1 cellular context compared by ENCODE assay signal in the genomic region with DNA sequence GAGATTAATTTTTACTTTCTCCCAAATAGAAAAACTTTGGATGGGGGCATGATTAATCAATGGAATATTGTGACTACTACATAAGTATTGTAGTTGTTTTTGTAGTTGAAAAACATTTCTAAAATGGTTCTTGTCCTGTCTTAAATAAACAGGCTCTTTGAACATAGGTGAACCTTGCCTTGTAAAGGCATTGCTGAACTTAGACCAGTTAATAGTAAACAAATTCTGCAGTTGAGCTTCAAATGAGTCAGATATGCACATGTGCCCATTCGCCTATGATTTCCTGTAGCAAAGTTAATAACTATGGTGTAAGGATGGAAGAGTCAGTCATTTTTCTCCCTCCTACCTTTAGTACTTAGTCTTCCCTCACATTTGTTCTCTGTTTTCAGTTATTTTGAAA.
TF ChIP-seq lines count a peak whose summit lies in the region.

No MANE protein-coding gene starts in this region.

TF ChIP-seq in HepG2, 621 proteins besides CTCF, POLR2A, EP300 and RAD21 (continued from another document and continues in another):
- TF ChIP-seq, protein P1, sequence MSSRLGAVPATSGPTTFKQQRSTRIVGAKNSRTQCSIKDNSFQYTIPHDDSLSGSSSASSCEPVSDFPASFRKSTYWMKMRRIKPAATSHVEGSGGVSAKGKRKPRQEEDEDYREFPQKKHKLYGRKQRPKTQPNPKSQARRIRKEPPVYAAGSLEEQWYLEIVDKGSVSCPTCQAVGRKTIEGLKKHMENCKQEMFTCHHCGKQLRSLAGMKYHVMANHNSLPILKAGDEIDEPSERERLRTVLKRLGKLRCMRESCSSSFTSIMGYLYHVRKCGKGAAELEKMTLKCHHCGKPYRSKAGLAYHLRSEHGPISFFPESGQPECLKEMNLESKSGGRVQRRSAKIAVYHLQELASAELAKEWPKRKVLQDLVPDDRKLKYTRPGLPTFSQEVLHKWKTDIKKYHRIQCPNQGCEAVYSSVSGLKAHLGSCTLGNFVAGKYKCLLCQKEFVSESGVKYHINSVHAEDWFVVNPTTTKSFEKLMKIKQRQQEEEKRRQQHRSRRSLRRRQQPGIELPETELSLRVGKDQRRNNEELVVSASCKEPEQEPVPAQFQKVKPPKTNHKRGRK (CRISPR knock-in tag; IDR thresholded peaks at IDR 0.05) = no peak
- no peak for TF ChIP-seq SNAI1 (CRISPR knock-in tag; IDR thresholded peaks at IDR 0.05; ENCODE audit: borderline replicate concordance)
- TF ChIP-seq NONO (IDR thresholded peaks at IDR 0.05) = no peak
- no peak for TF ChIP-seq NONO (CRISPR knock-in tag; conservative IDR thresholded peaks at IDR 0.05)
- TF ChIP-seq ZBTB7B (CRISPR knock-in tag; IDR thresholded peaks at IDR 0.05) = no peak
- TF ChIP-seq ZNF44 (CRISPR knock-in tag; IDR thresholded peaks at IDR 0.05) = no peak
- TF ChIP-seq ZNF703 (CRISPR knock-in tag; IDR thresholded peaks at IDR 0.05; ENCODE audit: borderline replicate concordance) = no peak
- TF ChIP-seq SCMH1 (CRISPR knock-in tag; IDR thresholded peaks at IDR 0.05; ENCODE audit: borderline replicate concordance) = no peak
- TF ChIP-seq NCOR1 (IDR thresholded peaks at IDR 0.05; ENCODE audit: borderline replicate concordance, low read length) = no peak; the same call in 1 of the 2 replicates
- TF ChIP-seq MBNL3 (CRISPR knock-in tag; conservative IDR thresholded peaks at IDR 0.05) = no peak
- TF ChIP-seq, protein P2, sequence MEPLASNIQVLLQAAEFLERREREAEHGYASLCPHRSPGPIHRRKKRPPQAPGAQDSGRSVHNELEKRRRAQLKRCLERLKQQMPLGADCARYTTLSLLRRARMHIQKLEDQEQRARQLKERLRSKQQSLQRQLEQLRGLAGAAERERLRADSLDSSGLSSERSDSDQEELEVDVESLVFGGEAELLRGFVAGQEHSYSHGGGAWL (CRISPR knock-in tag; IDR thresholded peaks at IDR 0.05) = no peak
- no peak for TF ChIP-seq HNRNPK (IDR thresholded peaks at IDR 0.05; ENCODE audit: low read depth, low read length, poor library complexity, severe bottlenecking)
- no peak for TF ChIP-seq HNRNPLL (IDR thresholded peaks at IDR 0.05; ENCODE audit: low read depth, low read length, poor library complexity, severe bottlenecking)
- TF ChIP-seq, protein P3, sequence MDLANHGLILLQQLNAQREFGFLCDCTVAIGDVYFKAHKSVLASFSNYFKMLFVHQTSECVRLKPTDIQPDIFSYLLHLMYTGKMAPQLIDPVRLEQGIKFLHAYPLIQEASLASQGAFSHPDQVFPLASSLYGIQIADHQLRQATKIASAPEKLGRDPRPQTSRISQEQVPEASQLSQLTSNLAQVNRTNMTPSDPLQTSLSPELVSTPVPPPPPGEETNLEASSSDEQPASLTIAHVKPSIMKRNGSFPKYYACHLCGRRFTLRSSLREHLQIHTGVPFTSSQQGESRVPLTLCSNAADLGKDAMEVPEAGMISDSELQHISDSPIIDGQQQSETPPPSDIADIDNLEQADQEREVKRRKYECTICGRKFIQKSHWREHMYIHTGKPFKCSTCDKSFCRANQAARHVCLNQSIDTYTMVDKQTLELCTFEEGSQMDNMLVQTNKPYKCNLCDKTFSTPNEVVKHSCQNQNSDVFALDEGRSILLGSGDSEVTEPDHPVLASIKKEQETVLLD (CRISPR knock-in tag; IDR thresholded peaks at IDR 0.05; ENCODE audit: low read depth) = no peak
- TF ChIP-seq SP2 (CRISPR knock-in tag; IDR thresholded peaks at IDR 0.05) = no peak
- no peak for TF ChIP-seq ZNF720 (CRISPR knock-in tag; IDR thresholded peaks at IDR 0.05)
- no peak for TF ChIP-seq KLF16 (CRISPR knock-in tag; IDR thresholded peaks at IDR 0.05)
- TF ChIP-seq ZNF343 (CRISPR knock-in tag; IDR thresholded peaks at IDR 0.05) = 0 out of 2 replicates have a peak, but pooled peaks have one; percentile 47
- TF ChIP-seq ZSCAN31 (CRISPR knock-in tag; IDR thresholded peaks at IDR 0.05; ENCODE audit: low read depth) = no peak
- TF ChIP-seq ZSCAN25 (CRISPR knock-in tag; IDR thresholded peaks at IDR 0.05) = no peak
- no peak for TF ChIP-seq ZKSCAN8 (CRISPR knock-in tag; IDR thresholded peaks at IDR 0.05; ENCODE audit: borderline replicate concordance)
- no peak for TF ChIP-seq ZNF558 (CRISPR knock-in tag; IDR thresholded peaks at IDR 0.05; ENCODE audit: borderline replicate concordance)
- no peak for TF ChIP-seq TAF15 (IDR thresholded peaks at IDR 0.05; ENCODE audit: low read depth, low read length, poor library complexity, severe bottlenecking)
- TF ChIP-seq, protein P4, sequence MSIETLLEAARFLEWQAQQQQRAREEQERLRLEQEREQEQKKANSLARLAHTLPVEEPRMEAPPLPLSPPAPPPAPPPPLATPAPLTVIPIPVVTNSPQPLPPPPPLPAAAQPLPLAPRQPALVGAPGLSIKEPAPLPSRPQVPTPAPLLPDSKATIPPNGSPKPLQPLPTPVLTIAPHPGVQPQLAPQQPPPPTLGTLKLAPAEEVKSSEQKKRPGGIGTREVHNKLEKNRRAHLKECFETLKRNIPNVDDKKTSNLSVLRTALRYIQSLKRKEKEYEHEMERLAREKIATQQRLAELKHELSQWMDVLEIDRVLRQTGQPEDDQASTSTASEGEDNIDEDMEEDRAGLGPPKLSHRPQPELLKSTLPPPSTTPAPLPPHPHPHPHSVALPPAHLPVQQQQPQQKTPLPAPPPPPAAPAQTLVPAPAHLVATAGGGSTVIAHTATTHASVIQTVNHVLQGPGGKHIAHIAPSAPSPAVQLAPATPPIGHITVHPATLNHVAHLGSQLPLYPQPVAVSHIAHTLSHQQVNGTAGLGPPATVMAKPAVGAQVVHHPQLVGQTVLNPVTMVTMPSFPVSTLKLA (IDR thresholded peaks at IDR 0.05) = peak; percentile 65
- TF ChIP-seq DNMT3B (CRISPR knock-in tag; conservative IDR thresholded peaks at IDR 0.05) = no peak
- TF ChIP-seq ZNF607 (CRISPR knock-in tag; IDR thresholded peaks at IDR 0.05; ENCODE audit: borderline replicate concordance) = no peak
- TF ChIP-seq, protein P5, sequence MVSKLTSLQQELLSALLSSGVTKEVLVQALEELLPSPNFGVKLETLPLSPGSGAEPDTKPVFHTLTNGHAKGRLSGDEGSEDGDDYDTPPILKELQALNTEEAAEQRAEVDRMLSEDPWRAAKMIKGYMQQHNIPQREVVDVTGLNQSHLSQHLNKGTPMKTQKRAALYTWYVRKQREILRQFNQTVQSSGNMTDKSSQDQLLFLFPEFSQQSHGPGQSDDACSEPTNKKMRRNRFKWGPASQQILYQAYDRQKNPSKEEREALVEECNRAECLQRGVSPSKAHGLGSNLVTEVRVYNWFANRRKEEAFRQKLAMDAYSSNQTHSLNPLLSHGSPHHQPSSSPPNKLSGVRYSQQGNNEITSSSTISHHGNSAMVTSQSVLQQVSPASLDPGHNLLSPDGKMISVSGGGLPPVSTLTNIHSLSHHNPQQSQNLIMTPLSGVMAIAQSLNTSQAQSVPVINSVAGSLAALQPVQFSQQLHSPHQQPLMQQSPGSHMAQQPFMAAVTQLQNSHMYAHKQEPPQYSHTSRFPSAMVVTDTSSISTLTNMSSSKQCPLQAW (CRISPR knock-in tag; IDR thresholded peaks at IDR 0.05) = no peak
- TF ChIP-seq, protein P6, sequence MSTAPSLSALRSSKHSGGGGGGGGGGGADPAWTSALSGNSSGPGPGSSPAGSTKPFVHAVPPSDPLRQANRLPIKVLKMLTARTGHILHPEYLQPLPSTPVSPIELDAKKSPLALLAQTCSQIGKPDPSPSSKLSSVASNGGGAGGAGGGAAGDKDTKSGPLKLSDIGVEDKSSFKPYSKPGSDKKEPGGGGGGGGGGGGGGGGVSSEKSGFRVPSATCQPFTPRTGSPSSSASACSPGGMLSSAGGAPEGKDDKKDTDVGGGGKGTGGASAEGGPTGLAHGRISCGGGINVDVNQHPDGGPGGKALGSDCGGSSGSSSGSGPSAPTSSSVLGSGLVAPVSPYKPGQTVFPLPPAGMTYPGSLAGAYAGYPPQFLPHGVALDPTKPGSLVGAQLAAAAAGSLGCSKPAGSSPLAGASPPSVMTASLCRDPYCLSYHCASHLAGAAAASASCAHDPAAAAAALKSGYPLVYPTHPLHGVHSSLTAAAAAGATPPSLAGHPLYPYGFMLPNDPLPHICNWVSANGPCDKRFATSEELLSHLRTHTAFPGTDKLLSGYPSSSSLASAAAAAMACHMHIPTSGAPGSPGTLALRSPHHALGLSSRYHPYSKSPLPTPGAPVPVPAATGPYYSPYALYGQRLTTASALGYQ (CRISPR knock-in tag; IDR thresholded peaks at IDR 0.05) = peak; percentile 65; the same call in 1 of the 2 replicates
- TF ChIP-seq, protein P7, sequence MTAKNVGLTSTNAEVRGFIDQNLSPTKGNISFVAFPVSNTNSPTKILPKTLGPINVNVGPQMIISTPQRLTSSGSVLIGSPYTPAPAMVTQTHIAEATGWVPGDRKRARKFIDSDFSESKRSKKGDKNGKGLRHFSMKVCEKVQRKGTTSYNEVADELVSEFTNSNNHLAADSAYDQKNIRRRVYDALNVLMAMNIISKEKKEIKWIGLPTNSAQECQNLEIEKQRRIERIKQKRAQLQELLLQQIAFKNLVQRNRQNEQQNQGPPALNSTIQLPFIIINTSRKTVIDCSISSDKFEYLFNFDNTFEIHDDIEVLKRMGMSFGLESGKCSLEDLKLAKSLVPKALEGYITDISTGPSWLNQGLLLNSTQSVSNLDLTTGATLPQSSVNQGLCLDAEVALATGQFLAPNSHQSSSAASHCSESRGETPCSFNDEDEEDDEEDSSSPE (CRISPR knock-in tag; IDR thresholded peaks at IDR 0.05) = no peak
- TF ChIP-seq, protein P8, sequence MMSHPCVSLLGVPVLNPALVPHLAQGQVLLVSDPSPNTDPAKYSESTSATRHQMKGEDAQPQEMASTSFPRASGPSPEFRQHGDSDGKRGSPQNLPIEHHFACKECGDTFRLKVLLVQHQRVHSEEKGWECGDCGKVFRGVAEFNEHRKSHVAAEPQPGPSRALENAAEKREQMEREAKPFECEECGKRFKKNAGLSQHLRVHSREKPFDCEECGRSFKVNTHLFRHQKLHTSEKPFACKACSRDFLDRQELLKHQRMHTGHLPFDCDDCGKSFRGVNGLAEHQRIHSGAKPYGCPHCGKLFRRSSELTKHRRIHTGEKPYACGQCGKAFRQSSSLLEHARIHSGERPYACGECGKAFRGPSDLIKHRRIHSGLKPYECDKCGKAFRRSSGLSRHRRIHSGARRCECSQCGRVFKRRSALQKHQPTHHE (CRISPR knock-in tag; IDR thresholded peaks at IDR 0.05; ENCODE audit: borderline replicate concordance) = no peak
- TF ChIP-seq, protein P9, sequence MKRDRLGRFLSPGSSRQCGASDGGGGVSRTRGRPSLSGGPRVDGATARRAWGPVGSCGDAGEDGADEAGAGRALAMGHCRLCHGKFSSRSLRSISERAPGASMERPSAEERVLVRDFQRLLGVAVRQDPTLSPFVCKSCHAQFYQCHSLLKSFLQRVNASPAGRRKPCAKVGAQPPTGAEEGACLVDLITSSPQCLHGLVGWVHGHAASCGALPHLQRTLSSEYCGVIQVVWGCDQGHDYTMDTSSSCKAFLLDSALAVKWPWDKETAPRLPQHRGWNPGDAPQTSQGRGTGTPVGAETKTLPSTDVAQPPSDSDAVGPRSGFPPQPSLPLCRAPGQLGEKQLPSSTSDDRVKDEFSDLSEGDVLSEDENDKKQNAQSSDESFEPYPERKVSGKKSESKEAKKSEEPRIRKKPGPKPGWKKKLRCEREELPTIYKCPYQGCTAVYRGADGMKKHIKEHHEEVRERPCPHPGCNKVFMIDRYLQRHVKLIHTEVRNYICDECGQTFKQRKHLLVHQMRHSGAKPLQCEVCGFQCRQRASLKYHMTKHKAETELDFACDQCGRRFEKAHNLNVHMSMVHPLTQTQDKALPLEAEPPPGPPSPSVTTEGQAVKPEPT (CRISPR knock-in tag; IDR thresholded peaks at IDR 0.05; ENCODE audit: low read depth) = no peak
- TF ChIP-seq KDM4B (CRISPR knock-in tag; IDR thresholded peaks at IDR 0.05) = no peak
- TF ChIP-seq ZNF232 (CRISPR knock-in tag; IDR thresholded peaks at IDR 0.05; ENCODE audit: borderline replicate concordance) = 0 out of 2 replicates have a peak, but pooled peaks have one; percentile 33
- no peak for TF ChIP-seq PAF1 (CRISPR knock-in tag; IDR thresholded peaks at IDR 0.05)
- no peak for TF ChIP-seq ZNF556 (CRISPR knock-in tag; IDR thresholded peaks at IDR 0.05; ENCODE audit: borderline replicate concordance)
- TF ChIP-seq ZNF30 (CRISPR knock-in tag; IDR thresholded peaks at IDR 0.05) = no peak
- TF ChIP-seq, protein P10, sequence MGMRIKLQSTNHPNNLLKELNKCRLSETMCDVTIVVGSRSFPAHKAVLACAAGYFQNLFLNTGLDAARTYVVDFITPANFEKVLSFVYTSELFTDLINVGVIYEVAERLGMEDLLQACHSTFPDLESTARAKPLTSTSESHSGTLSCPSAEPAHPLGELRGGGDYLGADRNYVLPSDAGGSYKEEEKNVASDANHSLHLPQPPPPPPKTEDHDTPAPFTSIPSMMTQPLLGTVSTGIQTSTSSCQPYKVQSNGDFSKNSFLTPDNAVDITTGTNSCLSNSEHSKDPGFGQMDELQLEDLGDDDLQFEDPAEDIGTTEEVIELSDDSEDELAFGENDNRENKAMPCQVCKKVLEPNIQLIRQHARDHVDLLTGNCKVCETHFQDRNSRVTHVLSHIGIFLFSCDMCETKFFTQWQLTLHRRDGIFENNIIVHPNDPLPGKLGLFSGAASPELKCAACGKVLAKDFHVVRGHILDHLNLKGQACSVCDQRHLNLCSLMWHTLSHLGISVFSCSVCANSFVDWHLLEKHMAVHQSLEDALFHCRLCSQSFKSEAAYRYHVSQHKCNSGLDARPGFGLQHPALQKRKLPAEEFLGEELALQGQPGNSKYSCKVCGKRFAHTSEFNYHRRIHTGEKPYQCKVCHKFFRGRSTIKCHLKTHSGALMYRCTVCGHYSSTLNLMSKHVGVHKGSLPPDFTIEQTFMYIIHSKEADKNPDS (CRISPR knock-in tag; IDR thresholded peaks at IDR 0.05) = no peak
- no peak for TF ChIP-seq ZNF775 (CRISPR knock-in tag; IDR thresholded peaks at IDR 0.05; ENCODE audit: borderline replicate concordance)
- no peak for TF ChIP-seq GTF3A (CRISPR knock-in tag; conservative IDR thresholded peaks at IDR 0.05)
- TF ChIP-seq, protein P11, sequence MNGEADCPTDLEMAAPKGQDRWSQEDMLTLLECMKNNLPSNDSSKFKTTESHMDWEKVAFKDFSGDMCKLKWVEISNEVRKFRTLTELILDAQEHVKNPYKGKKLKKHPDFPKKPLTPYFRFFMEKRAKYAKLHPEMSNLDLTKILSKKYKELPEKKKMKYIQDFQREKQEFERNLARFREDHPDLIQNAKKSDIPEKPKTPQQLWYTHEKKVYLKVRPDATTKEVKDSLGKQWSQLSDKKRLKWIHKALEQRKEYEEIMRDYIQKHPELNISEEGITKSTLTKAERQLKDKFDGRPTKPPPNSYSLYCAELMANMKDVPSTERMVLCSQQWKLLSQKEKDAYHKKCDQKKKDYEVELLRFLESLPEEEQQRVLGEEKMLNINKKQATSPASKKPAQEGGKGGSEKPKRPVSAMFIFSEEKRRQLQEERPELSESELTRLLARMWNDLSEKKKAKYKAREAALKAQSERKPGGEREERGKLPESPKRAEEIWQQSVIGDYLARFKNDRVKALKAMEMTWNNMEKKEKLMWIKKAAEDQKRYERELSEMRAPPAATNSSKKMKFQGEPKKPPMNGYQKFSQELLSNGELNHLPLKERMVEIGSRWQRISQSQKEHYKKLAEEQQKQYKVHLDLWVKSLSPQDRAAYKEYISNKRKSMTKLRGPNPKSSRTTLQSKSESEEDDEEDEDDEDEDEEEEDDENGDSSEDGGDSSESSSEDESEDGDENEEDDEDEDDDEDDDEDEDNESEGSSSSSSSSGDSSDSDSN (CRISPR knock-in tag; IDR thresholded peaks at IDR 0.05) = no peak
- no peak for TF ChIP-seq ATRX (CRISPR knock-in tag; IDR thresholded peaks at IDR 0.05; ENCODE audit: borderline replicate concordance)
- TF ChIP-seq, protein P12, sequence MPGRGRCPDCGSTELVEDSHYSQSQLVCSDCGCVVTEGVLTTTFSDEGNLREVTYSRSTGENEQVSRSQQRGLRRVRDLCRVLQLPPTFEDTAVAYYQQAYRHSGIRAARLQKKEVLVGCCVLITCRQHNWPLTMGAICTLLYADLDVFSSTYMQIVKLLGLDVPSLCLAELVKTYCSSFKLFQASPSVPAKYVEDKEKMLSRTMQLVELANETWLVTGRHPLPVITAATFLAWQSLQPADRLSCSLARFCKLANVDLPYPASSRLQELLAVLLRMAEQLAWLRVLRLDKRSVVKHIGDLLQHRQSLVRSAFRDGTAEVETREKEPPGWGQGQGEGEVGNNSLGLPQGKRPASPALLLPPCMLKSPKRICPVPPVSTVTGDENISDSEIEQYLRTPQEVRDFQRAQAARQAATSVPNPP (CRISPR knock-in tag; IDR thresholded peaks at IDR 0.05) = no peak
